ENCODE assay signal across 23 cellular contexts in the genomic region with DNA sequence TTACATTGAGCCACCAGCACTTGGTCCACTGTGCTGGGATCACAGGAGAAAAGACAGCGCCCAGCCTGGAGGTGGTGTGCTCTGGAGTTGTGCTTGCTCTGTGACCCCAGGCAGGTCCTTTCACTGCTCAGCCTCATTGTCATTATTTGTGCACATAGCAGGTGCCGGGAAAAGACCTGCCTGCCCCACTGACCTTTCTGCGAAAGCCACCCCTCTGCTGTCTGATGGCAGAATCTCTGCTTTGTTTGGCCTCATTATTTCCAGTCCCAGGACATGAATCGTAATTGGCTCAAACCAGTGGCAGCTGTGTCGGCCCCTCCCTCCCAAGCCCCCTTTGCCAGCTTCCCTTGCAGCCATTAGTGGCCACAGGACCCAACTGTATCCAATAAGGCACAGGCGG.
A peak's percentile ranks its signal among the peaks of the same experiment; 100 is the strongest.
DNase-seq lines count a peak whose midpoint lies in the region; ATAC-seq and TF ChIP-seq lines count a peak whose summit lies in the region.
"Had no signal": no experiment of that assay in that cellular context is flagged by ENCODE, and none has a peak within 500 bp of the region (broad histone marks: within the 10 kb centered on the region; RNA-seq: fewer than 3 reads in every experiment).

No MANE protein-coding gene starts in this region.

- H4K8ac ChIP-seq in neuronal stem cell (ENCODE audit: low read depth, low read length), result no peak overlapping the region

- no peak overlapping the region for H3K4me2 ChIP-seq in neuronal stem cell (ENCODE audit: insufficient read depth, low read length, poor library complexity, severe bottlenecking)
- H3K4me2 ChIP-seq: BLaER1 had no signal

- TF ChIP-seq EP300 in esophagus muscularis mucosa (IDR thresholded peaks at IDR 0.05), result no peak

- H2AK5ac ChIP-seq in neuronal stem cell (ENCODE audit: low read depth, low read length), result peak overlapping the region; percentile 16

- no peak for ATAC-seq in activated CD4-positive, alpha-beta T cell treated with anti-CD3 and anti-CD28 coated beads for 36 hours
- ATAC-seq: GM12878 had no signal

- no peak overlapping the region for H2BK5ac ChIP-seq in neuronal stem cell (ENCODE audit: low read length)

- H2AFZ ChIP-seq in neuronal stem cell (ENCODE audit: low read length), result no peak overlapping the region

- H3K9me3 ChIP-seq in esophagus muscularis mucosa (no peaks in the 10 kb centered on the region), neuronal stem cell (replicated peaks in 1 of 2; ENCODE audit: control insufficient read depth in 2 of 2, insufficient read depth in 1 of 2, low read depth in 1 of 2, low read length in 2 of 2) (peaks cover 0 to 6% of the 10 kb centered on the region in 2 donors), vagina (no peaks in the 10 kb centered on the region)
- H3K9me3 ChIP-seq: BE2C, BLaER1 had no signal

- H3K18ac ChIP-seq in neuronal stem cell (ENCODE audit: low read length), result no peak overlapping the region

- H3K36me3 ChIP-seq in esophagus muscularis mucosa (no peaks in the 10 kb centered on the region), neuronal stem cell (replicated peaks in 1 of 2; ENCODE audit: control insufficient read depth in 2 of 2, insufficient read depth in 2 of 2, low read length in 2 of 2) (no peaks in the 10 kb centered on the region), vagina (no peaks in the 10 kb centered on the region)
- H3K36me3 ChIP-seq: BE2C, BLaER1 had no signal

- H3K4me3 Mint-ChIP-seq in activated CD4-positive, alpha-beta T cell treated with anti-CD3 and anti-CD28 coated beads, Interleukin-2, amount 10 ng/mL, durations not matched to agents 24 days and 14 days, result no peak overlapping the region
- no peak overlapping the region for H3K4me3 Mint-ChIP-seq in activated CD4-positive, alpha-beta T cell treated with anti-CD3 and anti-CD28 coated beads for 36 hours
- H3K4me3 Mint-ChIP-seq: CD14-positive monocyte; CD4-positive, alpha-beta memory T cell; CD4-positive, CD25-positive, alpha-beta regulatory T cell; CD8-positive, alpha-beta memory T cell had no signal

- no peak overlapping the region for H3K14ac ChIP-seq in neuronal stem cell (ENCODE audit: low read length)

- H3K9me3 Mint-ChIP-seq in activated CD4-positive, alpha-beta T cell treated with anti-CD3 and anti-CD28 coated beads, Interleukin-2, amount 10 ng/mL, durations not matched to agents 24 days and 14 days, result no peaks in the 10 kb centered on the region
- H3K9me3 Mint-ChIP-seq in activated CD4-positive, alpha-beta T cell treated with anti-CD3 and anti-CD28 coated beads for 36 hours (ENCODE audit: low read depth), result no peaks in the 10 kb centered on the region
- H3K9me3 Mint-ChIP-seq: CD8-positive, alpha-beta memory T cell had no signal

- H4K91ac ChIP-seq in neuronal stem cell (ENCODE audit: low read depth, low read length, poor library complexity), result no peak overlapping the region

- no peak overlapping the region for H3K4me3 ChIP-seq in esophagus muscularis mucosa
- no peak overlapping the region for H3K4me3 ChIP-seq in neuronal stem cell (ENCODE audit: low read length in 2 of 2)
- no peak overlapping the region for H3K4me3 ChIP-seq in vagina
- H3K4me3 ChIP-seq: BLaER1, GM12878 had no signal

- intact Hi-C loops in activated CD4-positive, alpha-beta T cell treated with anti-CD3 and anti-CD28 coated beads, Interleukin-2, amount 10 ng/mL, durations not matched to agents 24 days and 14 days (cut with micrococcal nuclease), result loop anchor here (2.0 to 10.0 kb wide), 3 partner anchors 387 to 873 kb away; no protein-coding TSS in a partner anchor
- intact Hi-C loops in activated CD4-positive, alpha-beta T cell treated with anti-CD3 and anti-CD28 coated beads for 36 hours (cut with DNase I, micrococcal nuclease), result no loop called here
- intact Hi-C loops in esophagus muscularis mucosa (cut with DNase I) (no loop called here), vagina (cut with DNase I) (no loop called here)

- H3K9ac ChIP-seq in neuronal stem cell (ENCODE audit: low read depth, low read length, poor library complexity), result no peak overlapping the region
- H3K9ac ChIP-seq: BLaER1 had no signal

- CTCF ChIA-PET in activated CD4-positive, alpha-beta T cell treated with anti-CD3 and anti-CD28 coated beads for 36 hours (lab: Charles Lee), result interaction anchor here (1.4 to 2.2 kb wide), 2 partner anchors 8 to 463 kb away, joined by 4 to 11 read pairs; no protein-coding TSS in a partner anchor

- H3K4ac ChIP-seq in neuronal stem cell (ENCODE audit: low read length), result no peak overlapping the region

- no peak overlapping the region for H3K23ac ChIP-seq in neuronal stem cell (ENCODE audit: low read depth, low read length, poor library complexity)

- TF ChIP-seq CTCF in esophagus muscularis mucosa (IDR thresholded peaks at IDR 0.05), result no peak
- no peak for TF ChIP-seq CTCF in vagina (IDR thresholded peaks at IDR 0.05)

- no peak for TF ChIP-seq POLR2A in esophagus muscularis mucosa (IDR thresholded peaks at IDR 0.05; ENCODE audit: low read depth)
- TF ChIP-seq POLR2A in vagina (IDR thresholded peaks at IDR 0.05), result no peak

- H2BK12ac ChIP-seq in neuronal stem cell (ENCODE audit: low read length), result no peak overlapping the region

- H3K79me1 ChIP-seq in neuronal stem cell (ENCODE audit: low read depth, low read length), result no peaks in the 10 kb centered on the region

- no peak overlapping the region for H2BK15ac ChIP-seq in neuronal stem cell (ENCODE audit: low read length)

- POLR2A ChIA-PET in activated CD4-positive, alpha-beta T cell treated with anti-CD3 and anti-CD28 coated beads for 36 hours (lab: Charles Lee), result no interaction called here

- peak; percentile 35 for DNase-seq in activated CD4-positive, alpha-beta T cell treated with anti-CD3 and anti-CD28 coated beads, Interleukin-2, amount 10 ng/mL, durations not matched to agents 24 days and 14 days
- no peak for DNase-seq in activated CD4-positive, alpha-beta T cell treated with anti-CD3 and anti-CD28 coated beads for 36 hours
- DNase-seq in esophagus muscularis mucosa (ENCODE audit: extremely low spot score) (peak; percentile 70), neuronal stem cell (ENCODE audit: low spot score) (no peak), vagina (ENCODE audit: extremely low spot score in 2 of 2) (no peak)
- DNase-seq: 8988T; ACHN; BE2C; C1 segment of cervical spinal cord; CD4-positive, alpha-beta memory T cell; CD4-positive, CD25-positive, alpha-beta regulatory T cell; CD8-positive, alpha-beta memory T cell; COR-L47; DMS 273 treated with DMSO at 0.1 percent for 48 hours; DMS153; DMS53; DMS79; DND-41; EL; GDM1 had no signal

- peaks cover 24% of the 10 kb centered on the region for H3K27me3 Mint-ChIP-seq in activated CD4-positive, alpha-beta T cell treated with anti-CD3 and anti-CD28 coated beads, Interleukin-2, amount 10 ng/mL, durations not matched to agents 24 days and 14 days
- peaks cover 13% of the 10 kb centered on the region for H3K27me3 Mint-ChIP-seq in activated CD4-positive, alpha-beta T cell treated with anti-CD3 and anti-CD28 coated beads for 36 hours

- H3K27ac ChIP-seq in esophagus muscularis mucosa (replicated peaks in 1 of 4) (no peak overlapping the region), neuronal stem cell (replicated peaks; ENCODE audit: low read length) (no peak overlapping the region), vagina (no peak overlapping the region)
- H3K27ac ChIP-seq: BLaER1 had no signal

- H3K4me1 Mint-ChIP-seq in activated CD4-positive, alpha-beta T cell treated with anti-CD3 and anti-CD28 coated beads, Interleukin-2, amount 10 ng/mL, durations not matched to agents 24 days and 14 days, result peaks cover 10% of the 10 kb centered on the region
- peaks cover 7% of the 10 kb centered on the region for H3K4me1 Mint-ChIP-seq in activated CD4-positive, alpha-beta T cell treated with anti-CD3 and anti-CD28 coated beads for 36 hours

- H3K27me3 ChIP-seq in esophagus muscularis mucosa, result no peaks in the 10 kb centered on the region
- H3K27me3 ChIP-seq in neuronal stem cell (ENCODE audit: control insufficient read depth in 3 of 3, insufficient read depth in 3 of 3, low read depth in 1 of 3, low read length in 3 of 3), result peaks cover 0 to 8% (median 0%) of the 10 kb centered on the region in 3 experiments
- no peaks in the 10 kb centered on the region for H3K27me3 ChIP-seq in vagina

- H3K27ac Mint-ChIP-seq in activated CD4-positive, alpha-beta T cell treated with anti-CD3 and anti-CD28 coated beads, Interleukin-2, amount 10 ng/mL, durations not matched to agents 24 days and 14 days, result no peak overlapping the region
- H3K27ac Mint-ChIP-seq in activated CD4-positive, alpha-beta T cell treated with anti-CD3 and anti-CD28 coated beads for 36 hours, result no peak overlapping the region
- H3K27ac Mint-ChIP-seq: CD14-positive monocyte; CD4-positive, CD25-positive, alpha-beta regulatory T cell; CD8-positive, alpha-beta memory T cell had no signal

- no peaks in the 10 kb centered on the region for H3K36me3 Mint-ChIP-seq in activated CD4-positive, alpha-beta T cell treated with anti-CD3 and anti-CD28 coated beads, Interleukin-2, amount 10 ng/mL, durations not matched to agents 24 days and 14 days (ENCODE audit: low read depth)
- no peaks in the 10 kb centered on the region for H3K36me3 Mint-ChIP-seq in activated CD4-positive, alpha-beta T cell treated with anti-CD3 and anti-CD28 coated beads for 36 hours (ENCODE audit: low read depth)
- H3K36me3 Mint-ChIP-seq: CD14-positive monocyte; CD4-positive, alpha-beta memory T cell; CD4-positive, CD25-positive, alpha-beta regulatory T cell had no signal

- WGBS in esophagus muscularis mucosa, result 94% methylated on average over 6 of the region's 6 CpGs
- no CpG with 5 or more reads among the region's 6 CpGs for WGBS in neuronal stem cell (ENCODE audit: extremely low coverage in 2 of 2, insufficient read length in 2 of 2, insufficient replicate concordance in 1 of 2), 2 donors

- H3K4me1 ChIP-seq in esophagus muscularis mucosa (peaks cover 5 to 14% (median 12%) of the 10 kb centered on the region in 4 donors), neuronal stem cell (ENCODE audit: control insufficient read depth in 2 of 2, insufficient read depth in 1 of 2, low read depth in 1 of 2, low read length in 2 of 2) (peaks cover 0 to 4% of the 10 kb centered on the region in 2 donors), vagina (peaks cover 4% of the 10 kb centered on the region)
- H3K4me1 ChIP-seq: BE2C had no signal

- H2BK120ac ChIP-seq in neuronal stem cell (ENCODE audit: low read depth, low read length), result no peak overlapping the region

Comparison
In these comparisons a context has a peak if more than half of its experiments do, and no peak if none do; other contexts are left out.
1. DNase-seq: peak in activated CD4-positive, alpha-beta T cell treated with anti-CD3 and anti-CD28 coated beads, Interleukin-2, amount 10 ng/mL, durations not matched to agents 24 days and 14 days (single experiment) and esophagus muscularis mucosa (single experiment); none in activated CD4-positive, alpha-beta T cell treated with anti-CD3 and anti-CD28 coated beads for 36 hours (single experiment), neuronal stem cell (single experiment) and vagina (0 of 2).